1 cellular context compared by ENCODE assay signal in the genomic region with DNA sequence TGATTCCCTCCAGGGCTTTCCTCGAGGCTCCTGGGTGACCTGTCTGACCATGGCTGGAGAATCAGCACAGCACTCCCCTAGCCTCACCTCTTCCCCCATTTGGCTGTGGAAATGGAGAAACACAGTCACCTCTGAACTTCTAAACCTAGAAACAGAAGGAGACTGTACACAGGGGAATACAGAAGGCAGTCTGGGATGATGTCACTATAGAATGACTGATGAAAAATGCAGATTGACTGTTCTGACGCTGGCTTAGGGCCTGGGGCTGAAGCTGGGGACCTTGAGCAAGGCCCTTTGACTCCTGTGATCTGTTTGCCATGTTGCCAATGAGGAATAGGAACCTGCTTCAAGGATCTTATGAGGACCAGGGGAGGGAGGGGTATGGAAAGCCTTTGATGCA.
TF ChIP-seq lines count a peak whose summit lies in the region.

No MANE protein-coding gene starts in this region.

TF ChIP-seq in SK-N-SH, 30 proteins besides CTCF, POLR2A, EP300 and RAD21 (continued from another document):
- TF ChIP-seq, protein P1, sequence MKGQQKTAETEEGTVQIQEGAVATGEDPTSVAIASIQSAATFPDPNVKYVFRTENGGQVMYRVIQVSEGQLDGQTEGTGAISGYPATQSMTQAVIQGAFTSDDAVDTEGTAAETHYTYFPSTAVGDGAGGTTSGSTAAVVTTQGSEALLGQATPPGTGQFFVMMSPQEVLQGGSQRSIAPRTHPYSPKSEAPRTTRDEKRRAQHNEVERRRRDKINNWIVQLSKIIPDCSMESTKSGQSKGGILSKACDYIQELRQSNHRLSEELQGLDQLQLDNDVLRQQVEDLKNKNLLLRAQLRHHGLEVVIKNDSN (IDR thresholded peaks at IDR 0.05; ENCODE audit: borderline replicate concordance, low read depth) = no peak
- TF ChIP-seq TEAD4 (IDR thresholded peaks at IDR 0.05; ENCODE audit: borderline replicate concordance, insufficient read depth) (no peak), MEF2A (IDR thresholded peaks at IDR 0.05; ENCODE audit: borderline replicate concordance, low read depth) (no peak), FOXJ3 (CRISPR knock-in tag; IDR thresholded peaks at IDR 0.05) (no peak), RXRA (IDR thresholded peaks at IDR 0.05; ENCODE audit: borderline replicate concordance, low read depth) (no peak), JUND (IDR thresholded peaks at IDR 0.05) (no peak), CHD2 (IDR thresholded peaks at IDR 0.05; ENCODE audit: low read length, partially characterized antibody) (no peak), MXI1 (IDR thresholded peaks at IDR 0.05; ENCODE audit: low read depth, low read length) (no peak), ELF1 (IDR thresholded peaks at IDR 0.05) (no peak), FOSL2 (IDR thresholded peaks at IDR 0.05; ENCODE audit: borderline replicate concordance, low read depth) (no peak)
- TF ChIP-seq, protein P2, sequence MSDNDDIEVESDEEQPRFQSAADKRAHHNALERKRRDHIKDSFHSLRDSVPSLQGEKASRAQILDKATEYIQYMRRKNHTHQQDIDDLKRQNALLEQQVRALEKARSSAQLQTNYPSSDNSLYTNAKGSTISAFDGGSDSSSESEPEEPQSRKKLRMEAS (IDR thresholded peaks at IDR 0.05; ENCODE audit: low read depth) = no peak
- TF ChIP-seq, protein P3, sequence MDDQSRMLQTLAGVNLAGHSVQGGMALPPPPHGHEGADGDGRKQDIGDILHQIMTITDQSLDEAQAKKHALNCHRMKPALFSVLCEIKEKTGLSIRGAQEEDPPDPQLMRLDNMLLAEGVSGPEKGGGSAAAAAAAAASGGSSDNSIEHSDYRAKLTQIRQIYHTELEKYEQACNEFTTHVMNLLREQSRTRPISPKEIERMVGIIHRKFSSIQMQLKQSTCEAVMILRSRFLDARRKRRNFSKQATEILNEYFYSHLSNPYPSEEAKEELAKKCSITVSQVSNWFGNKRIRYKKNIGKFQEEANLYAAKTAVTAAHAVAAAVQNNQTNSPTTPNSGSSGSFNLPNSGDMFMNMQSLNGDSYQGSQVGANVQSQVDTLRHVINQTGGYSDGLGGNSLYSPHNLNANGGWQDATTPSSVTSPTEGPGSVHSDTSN (IDR thresholded peaks at IDR 0.05) = no peak
TF ChIP-seq in SK-N-SH: peak in this region for 0.
